ENCODE assay signal across 8 cellular contexts in genomic region chr15:56821721-56822425, GRCh38.
A peak's percentile ranks its signal among the peaks of the same experiment; 100 is the strongest.
DNase-seq lines count a peak whose midpoint lies in the region; TF ChIP-seq lines count a peak whose summit lies in the region.

No MANE protein-coding gene starts in this region.

- peak; percentile 56 for DNase-seq in DMS 273 (lab: John Stamatoyannopoulos, UW; ENCODE audit: unreplicated experiment)
- DNase-seq in DMS 273 treated with DMSO at 0.1 percent for 48 hours (lab: John Stamatoyannopoulos, UW), result no peak
- DNase-seq in HEK293T (ENCODE audit: extremely low spot score), result peak; percentile 53
- peak; percentile 15 for DNase-seq in NCI-H2081 treated with DMSO at 0.1 percent for 48 hours (lab: John Stamatoyannopoulos, UW)
- peak; percentile 31 to 53 for DNase-seq in activated CD4-positive, alpha-beta T cell treated with anti-CD3 and anti-CD28 coated beads for 4 hours
- peak; percentile 56 for DNase-seq in ecto neural progenitor cell (ENCODE audit: low spot score)
- peak; percentile 82 to 85 for DNase-seq in lung microvascular endothelial cell (ENCODE audit: low read depth in 2 of 2)
- peak in 5 of 6 experiments; percentile 6 to 38 (median 11) for DNase-seq in stimulated activated naive CD4-positive, alpha-beta T cell (lab: John Stamatoyannopoulos, UW)

- POLR2A ChIA-PET in HEK293T (lab: Yijun Ruan, JAX), result no interaction called here

- CTCF ChIA-PET in HEK293T (lab: Yijun Ruan, JAX), result interaction anchor here (0.6 to 1.1 kb wide), 3 partner anchors 48 to 136 kb away, joined by 3 to 5 read pairs (median 3); no protein-coding TSS in a partner anchor

TF ChIP-seq in HEK293T, 16 proteins besides CTCF, POLR2A, EP300 and RAD21:
- TF ChIP-seq ARNT (IDR thresholded peaks at IDR 0.05), result no peak
- no peak for TF ChIP-seq LEF1 (IDR thresholded peaks at IDR 0.05; ENCODE audit: borderline replicate concordance)
- TF ChIP-seq TARDBP (IDR thresholded peaks at IDR 0.05), result no peak
- no peak for TF ChIP-seq L3MBTL2 (conservative IDR thresholded peaks at IDR 0.05)
- TF ChIP-seq FOXM1 (IDR thresholded peaks at IDR 0.05; ENCODE audit: borderline replicate concordance), result no peak
- TF ChIP-seq ZNF384 (IDR thresholded peaks at IDR 0.05), result no peak
- no peak for TF ChIP-seq SUZ12 (IDR thresholded peaks at IDR 0.05)
- TF ChIP-seq ELF4 (IDR thresholded peaks at IDR 0.05), result no peak
- TF ChIP-seq HDGF (IDR thresholded peaks at IDR 0.05; ENCODE audit: borderline replicate concordance), result no peak
- TF ChIP-seq FOXK2 (IDR thresholded peaks at IDR 0.05), result no peak
- TF ChIP-seq, protein P1, sequence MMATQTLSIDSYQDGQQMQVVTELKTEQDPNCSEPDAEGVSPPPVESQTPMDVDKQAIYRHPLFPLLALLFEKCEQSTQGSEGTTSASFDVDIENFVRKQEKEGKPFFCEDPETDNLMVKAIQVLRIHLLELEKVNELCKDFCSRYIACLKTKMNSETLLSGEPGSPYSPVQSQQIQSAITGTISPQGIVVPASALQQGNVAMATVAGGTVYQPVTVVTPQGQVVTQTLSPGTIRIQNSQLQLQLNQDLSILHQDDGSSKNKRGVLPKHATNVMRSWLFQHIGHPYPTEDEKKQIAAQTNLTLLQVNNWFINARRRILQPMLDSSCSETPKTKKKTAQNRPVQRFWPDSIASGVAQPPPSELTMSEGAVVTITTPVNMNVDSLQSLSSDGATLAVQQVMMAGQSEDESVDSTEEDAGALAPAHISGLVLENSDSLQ (IDR thresholded peaks at IDR 0.05), result no peak
- TF ChIP-seq FOXA1 (IDR thresholded peaks at IDR 0.05), result no peak
- no peak for TF ChIP-seq BHLHE40 (IDR thresholded peaks at IDR 0.05; ENCODE audit: borderline replicate concordance)
- no peak for TF ChIP-seq CTBP1 (IDR thresholded peaks at IDR 0.05; ENCODE audit: borderline replicate concordance)
- TF ChIP-seq SP1 (IDR thresholded peaks at IDR 0.05), result no peak
- TF ChIP-seq NFRKB (IDR thresholded peaks at IDR 0.05), result no peak
TF ChIP-seq in HEK293T: peak in this region for 0.
